16 cellular contexts compared by ENCODE assay signal in genomic region chr11:60482361-60482760, GRCh38. TPM values are rescaled to one million over a fixed set of nuclear protein-coding genes. Genes with fewer than 3 reads are reported as not detected.
A peak's percentile ranks its signal among the peaks of the same experiment; 100 is the strongest.
DNase-seq lines count a peak whose midpoint lies in the region; ATAC-seq, FAIRE-seq and TF ChIP-seq lines count a peak whose summit lies in the region.
"Had no signal": no experiment of that assay in that cellular context is flagged by ENCODE, and none has a peak within 500 bp of the region (broad histone marks: within the 10 kb centered on the region; RNA-seq: fewer than 3 reads in every experiment).

No MANE protein-coding gene starts in this region.

- peaks cover 50% of the 10 kb centered on the region for H3K4me1 ChIP-seq in OCI-LY3 (ENCODE audit: low read length)
- H3K4me1 ChIP-seq in kidney (ENCODE audit: control insufficient read depth in 1 of 2, insufficient read depth in 1 of 2, low read depth in 1 of 2, low read length in 2 of 2), result no peaks in the 10 kb centered on the region
- no peaks in the 10 kb centered on the region for H3K4me1 ChIP-seq in neural progenitor cell
- no peaks in the 10 kb centered on the region for H3K4me1 ChIP-seq in tibial artery

- H3K4me2 ChIP-seq in OCI-LY3 (ENCODE audit: low read length), result peak overlapping the region; percentile 14
- no peak overlapping the region for H3K4me2 ChIP-seq in neural progenitor cell
- H3K4me2 ChIP-seq: KMS-11 had no signal

- H3K27ac ChIP-seq in OCI-LY3 (ENCODE audit: low read length) (no peak overlapping the region; the same call in 1 of the 2 replicates), kidney (ENCODE audit: low read depth in 2 of 2, low read length in 2 of 2) (no peak overlapping the region), neural progenitor cell (no peak overlapping the region), tibial artery (no peak overlapping the region)
- H3K27ac ChIP-seq: KMS-11 had no signal

- H2AFZ ChIP-seq in OCI-LY3 (ENCODE audit: low read depth, low read length), result peak overlapping the region; percentile 50
- no peak overlapping the region for H2AFZ ChIP-seq in neural progenitor cell (replicated peaks)

- H3K4me1 Mint-ChIP-seq in neural progenitor cell, result no peaks in the 10 kb centered on the region

- FAIRE-seq in kidney (lab: Jason Lieb, UNC), result no peak

- intact Hi-C loops in kidney (cut with DNase I) (no loop called here), tibial artery (cut with DNase I; ENCODE audit: low total_unique reads) (loop anchor here (5.0 kb wide), 1 partner anchor 515 kb away; no protein-coding TSS in a partner anchor)

- no peaks in the 10 kb centered on the region for H3K27me3 Mint-ChIP-seq in neural progenitor cell (ENCODE audit: insufficient read depth, low read depth)

- DNase-seq in medulla oblongata (ENCODE audit: extremely low spot score) (peak; percentile 25), kidney (no peak), neural progenitor cell (ENCODE audit: low spot score) (no peak), tibial artery (no peak), RPMI8226 (no peak)
- DNase-seq: CD8-positive, alpha-beta T cell; HCEC 1CT; spleen had no signal

- H3K9ac ChIP-seq in OCI-LY3 (ENCODE audit: low read length), result no peak overlapping the region
- H3K9ac ChIP-seq in kidney (ENCODE audit: low read length in 2 of 2), result no peak overlapping the region
- no peak overlapping the region for H3K9ac ChIP-seq in neural progenitor cell
- H3K9ac ChIP-seq: KMS-11 had no signal

- H3K36me3 Mint-ChIP-seq in neural progenitor cell, result no peaks in the 10 kb centered on the region
- H3K36me3 Mint-ChIP-seq: activated naive CD8-positive, alpha-beta T cell; CD8-positive, alpha-beta T cell had no signal

- no peaks in the 10 kb centered on the region for H4K20me1 ChIP-seq in OCI-LY3 (ENCODE audit: insufficient read depth, low read length)
- no peaks in the 10 kb centered on the region for H4K20me1 ChIP-seq in neural progenitor cell (ENCODE audit: low read depth)

- H3F3A ChIP-seq in neural progenitor cell (ENCODE audit: low read depth), result no peaks in the 10 kb centered on the region

- H3K4me3 ChIP-seq in OCI-LY3 (ENCODE audit: low read length) (no peak overlapping the region; the same call in 1 of the 2 replicates), kidney (ENCODE audit: low read length in 2 of 2) (no peak overlapping the region), neural progenitor cell (no peak overlapping the region), tibial artery (no peak overlapping the region)
- H3K4me3 ChIP-seq: spleen had no signal

- peak; percentile 60 for ATAC-seq in GM18498 (IDR thresholded peaks at IDR 0.05; ENCODE audit: unreplicated experiment)
- ATAC-seq in HG03066 (IDR thresholded peaks at IDR 0.05; ENCODE audit: low read depth, unreplicated experiment), result peak; percentile 49
- ATAC-seq: CD8-positive, alpha-beta T cell had no signal

- H3K27ac Mint-ChIP-seq in neural progenitor cell, result no peak overlapping the region
- H3K27ac Mint-ChIP-seq: activated naive CD8-positive, alpha-beta T cell; CD8-positive, alpha-beta T cell had no signal

- H3K9me3 ChIP-seq in OCI-LY3 (ENCODE audit: insufficient read depth, low read length), result peaks cover 38% of the 10 kb centered on the region
- no peaks in the 10 kb centered on the region for H3K9me3 ChIP-seq in kidney (ENCODE audit: control insufficient read depth in 1 of 2, low read length in 2 of 2)
- no peaks in the 10 kb centered on the region for H3K9me3 ChIP-seq in neural progenitor cell (ENCODE audit: low read depth)
- no peaks in the 10 kb centered on the region for H3K9me3 ChIP-seq in tibial artery
- H3K9me3 ChIP-seq: spleen had no signal

- H3K27me3 ChIP-seq in OCI-LY3 (ENCODE audit: low read depth, low read length), result no peaks in the 10 kb centered on the region
- H3K27me3 ChIP-seq in neural progenitor cell, result no peaks in the 10 kb centered on the region
- H3K27me3 ChIP-seq in tibial artery, result no peaks in the 10 kb centered on the region
- H3K27me3 ChIP-seq: spleen had no signal

- peaks cover 52% of the 10 kb centered on the region for H3K36me3 ChIP-seq in OCI-LY3 (replicated peaks; ENCODE audit: low read depth, low read length)
- no peaks in the 10 kb centered on the region for H3K36me3 ChIP-seq in kidney (ENCODE audit: control insufficient read depth in 1 of 2, insufficient read depth in 2 of 2, low read length in 2 of 2)
- no peaks in the 10 kb centered on the region for H3K36me3 ChIP-seq in neural progenitor cell
- H3K36me3 ChIP-seq in tibial artery, result no peaks in the 10 kb centered on the region
- H3K36me3 ChIP-seq: spleen had no signal

- TF ChIP-seq CTCF in OCI-LY3 (IDR thresholded peaks at IDR 0.05; ENCODE audit: low read depth, low read length), result no peak
- no peak for TF ChIP-seq CTCF in kidney (IDR thresholded peaks at IDR 0.05; ENCODE audit: borderline replicate concordance, extremely low read depth, insufficient read depth)
- no peak for TF ChIP-seq CTCF in neural progenitor cell (IDR thresholded peaks at IDR 0.05)
- no peak for TF ChIP-seq CTCF in tibial artery (IDR thresholded peaks at IDR 0.05)

- no peak overlapping the region for H3K4me3 Mint-ChIP-seq in neural progenitor cell
- H3K4me3 Mint-ChIP-seq: activated naive CD8-positive, alpha-beta T cell; CD8-positive, alpha-beta T cell; central memory CD8-positive, alpha-beta T cell had no signal

- no peaks in the 10 kb centered on the region for H3K9me3 Mint-ChIP-seq in neural progenitor cell
- H3K9me3 Mint-ChIP-seq: CD8-positive, alpha-beta T cell; central memory CD8-positive, alpha-beta T cell had no signal

- no peaks in the 10 kb centered on the region for H3K79me2 ChIP-seq in OCI-LY3 (ENCODE audit: low read length)
- no peaks in the 10 kb centered on the region for H3K79me2 ChIP-seq in neural progenitor cell (ENCODE audit: low read depth)

RNA-seq across cellular contexts. Expression of gene MS4A12, which starts 10.2 kb away (rescaled TPM):
- total RNA-seq in kidney (not detected), neural progenitor cell (ENCODE audit: low replicate concordance) (not detected in 2 replicates)
- polyA plus RNA-seq in kidney (ENCODE audit: insufficient read depth, low read depth, low replicate concordance), result not detected
- total RNA-seq: CD8-positive, alpha-beta T cell; spleen; T-helper 2 cell treated with Interferon-gamma antibody and Interleukin-4, amounts not matched to agents 100 ng/mL and 5 ng/mL, for 36 hours had no signal

RNA-seq across cellular contexts. Expression of gene MS4A1, which starts 26.7 kb away (rescaled TPM):
- 11.1 TPM for total RNA-seq in kidney
- polyA plus RNA-seq in kidney (ENCODE audit: insufficient read depth, low read depth, low replicate concordance), result not detected
- not detected in 2 replicates for total RNA-seq in neural progenitor cell (ENCODE audit: low replicate concordance)

RNA-seq across cellular contexts. Expression of gene MS4A13, which starts 32.8 kb away (rescaled TPM):
- not detected for total RNA-seq in kidney
- polyA plus RNA-seq in kidney (ENCODE audit: insufficient read depth, low read depth, low replicate concordance), result not detected
- not detected in 2 replicates for total RNA-seq in neural progenitor cell (ENCODE audit: low replicate concordance)
- total RNA-seq: CD8-positive, alpha-beta T cell; spleen; T-helper 2 cell treated with Interferon-gamma antibody and Interleukin-4, amounts not matched to agents 100 ng/mL and 5 ng/mL, for 36 hours had no signal
- polyA plus RNA-seq: spleen, thymus had no signal

RNA-seq across cellular contexts. Expression of gene MS4A5, which starts 53.0 kb away (rescaled TPM):
- total RNA-seq in kidney, result not detected
- not detected for polyA plus RNA-seq in kidney (ENCODE audit: insufficient read depth, low read depth, low replicate concordance)
- not detected in 2 replicates for total RNA-seq in neural progenitor cell (ENCODE audit: low replicate concordance)
- total RNA-seq: CD8-positive, alpha-beta T cell; spleen; T-helper 2 cell treated with Interferon-gamma antibody and Interleukin-4, amounts not matched to agents 100 ng/mL and 5 ng/mL, for 36 hours had no signal
- polyA plus RNA-seq: spleen had no signal

Comparison
In these comparisons a context has a peak if more than half of its experiments do, and no peak if none do; other contexts are left out.
1. RNA of gene MS4A1, which starts 26.7 kb away (total RNA-seq): 11.1 TPM in kidney (single experiment); not detected in neural progenitor cell; every median in the first group is over 10 times any median in the second.